Comparison of ENCODE assay signal across 8 cellular contexts in the genomic region with DNA sequence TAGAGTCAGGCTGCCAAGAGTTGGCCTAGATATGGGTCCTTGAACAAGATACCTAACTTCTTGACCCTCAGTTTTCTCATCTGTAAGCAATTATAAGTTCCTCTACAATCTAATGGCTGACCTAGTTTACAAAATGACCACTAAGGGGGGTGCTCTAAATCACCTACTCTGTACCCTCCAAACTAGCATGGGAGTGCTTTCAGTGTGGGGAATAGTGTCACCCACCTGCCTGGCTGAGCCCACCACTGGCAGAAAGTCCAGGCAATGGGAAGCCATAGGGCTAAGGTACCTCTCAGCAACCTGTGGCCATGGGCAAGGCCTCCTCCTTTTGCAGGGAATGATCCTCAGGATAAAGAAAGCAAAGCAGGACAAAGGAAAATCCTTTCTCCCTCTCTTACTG. TPM values are rescaled to one million over a fixed set of nuclear protein-coding genes. Genes with fewer than 3 reads are reported as not detected.
"Had no signal": no experiment of that assay in that cellular context is flagged by ENCODE, and none has a peak within 500 bp of the region (broad histone marks: within the 10 kb centered on the region; RNA-seq: fewer than 3 reads in every experiment).

No MANE protein-coding gene starts in this region.

- H3K27ac ChIP-seq: HL-60 had no signal

- H3K27ac Mint-ChIP-seq: IgD-negative memory B cell had no signal

- H3K4me3 ChIP-seq: K562 had no signal

- H3K4me3 Mint-ChIP-seq: IgD-negative memory B cell had no signal

- H3K4me1 Mint-ChIP-seq: IgD-negative memory B cell had no signal

- DNase-seq: IMR-90, KBM-7, KG1 had no signal

- ATAC-seq: HepG2, K562 had no signal

RNA-seq across cellular contexts. Expression of gene COL6A5, which starts 58.9 kb away (rescaled TPM):
- total RNA-seq: HepG2, HT-29, IMR-90 had no signal
- polyA plus RNA-seq: HepG2, IgD-negative memory B cell, IMR-90 had no signal
